5 cellular contexts compared by ENCODE assay signal in genomic region chr6:43882690-43883448, GRCh38.
DNase-seq lines count a peak whose midpoint lies in the region; ATAC-seq, FAIRE-seq and TF ChIP-seq lines count a peak whose summit lies in the region.
"Not testable (repeated sequence)": the region's sequence is repeated elsewhere in the genome, so short reads cannot be mapped to it uniquely, and the experiment has no call there.

No MANE protein-coding gene starts in this region.

- not testable (repeated sequence) for H2AFZ ChIP-seq in K562 (ENCODE audit: low read depth, low read length); neuronal stem cell (ENCODE audit: low read length)

- H3K9me1 ChIP-seq in K562 (ENCODE audit: control insufficient read depth, insufficient read depth, low read length), result not testable (repeated sequence)

- not testable (repeated sequence) for H3K27me3 Mint-ChIP-seq in WTC11 (ENCODE audit: low read depth); endodermal cell (ENCODE audit: insufficient read depth)
- H3K27me3 Mint-ChIP-seq in glutamatergic neuron (ENCODE audit: unreplicated experiment), result peaks cover 13% of the 10 kb centered on the region

- CTCF ChIA-PET in WTC11 (lab: Charles Lee), result interaction anchor here (0.9 kb wide), 1 partner anchor 27 kb away, joined by 3 read pairs; no protein-coding TSS in a partner anchor
- CTCF ChIA-PET in K562 (lab: Yijun Ruan, JAX; ENCODE audit: low intra/inter-chr PET ratio), result not testable (repeated sequence)

- in situ Hi-C loops in K562 (cut with MboI), result not testable (repeated sequence)

- not testable (repeated sequence) for H3K27me3 ChIP-seq in K562 (ENCODE audit: control insufficient read depth in 2 of 2, insufficient read depth in 2 of 2, low read length in 2 of 2); endodermal cell (ENCODE audit: control insufficient read depth, insufficient read depth, low read length, poor library complexity, severe bottlenecking)
- peaks cover 0 to 13% (median 0%) of the 10 kb centered on the region in 3 experiments for H3K27me3 ChIP-seq in neuronal stem cell (ENCODE audit: control insufficient read depth in 3 of 3, insufficient read depth in 3 of 3, low read depth in 1 of 3, low read length in 3 of 3)

- not testable (repeated sequence) for H3K27ac Mint-ChIP-seq in WTC11; glutamatergic neuron (ENCODE audit: unreplicated experiment)
- peak overlapping the region; percentile 42 for H3K27ac Mint-ChIP-seq in endodermal cell

- H2AK5ac ChIP-seq in neuronal stem cell (ENCODE audit: low read depth, low read length), result peak overlapping the region; percentile 82

- TF ChIP-seq POLR2A in K562 (conservative IDR thresholded peaks at IDR 0.05), result not testable (repeated sequence)

- H3K36me3 Mint-ChIP-seq in WTC11; endodermal cell (ENCODE audit: low read depth); glutamatergic neuron (ENCODE audit: unreplicated experiment): not testable (repeated sequence)

- POLR2A ChIA-PET in WTC11 (lab: Charles Lee) (interaction anchor here (1.1 kb wide), 1 partner anchor 18 kb away, joined by 3 read pairs; no protein-coding TSS in a partner anchor), K562 (lab: Yijun Ruan, JAX) (interaction anchor here (1.3 to 1.5 kb wide), 2 partner anchors 7 to 11 kb away, joined by 3 to 4 read pairs; no protein-coding TSS in a partner anchor)

- TF ChIP-seq EP300 in K562 (IDR thresholded peaks at IDR 0.05; ENCODE audit: low read length), result not testable (repeated sequence)

- not testable (repeated sequence) for FAIRE-seq in K562 (lab: Jason Lieb, UNC)

- H2BK120ac ChIP-seq in neuronal stem cell (ENCODE audit: low read depth, low read length), result not testable (repeated sequence)

- H3K4ac ChIP-seq in neuronal stem cell (ENCODE audit: low read length), result not testable (repeated sequence)

- H3K14ac ChIP-seq in neuronal stem cell (ENCODE audit: low read length), result not testable (repeated sequence)

- not testable (repeated sequence) for H3K79me2 ChIP-seq in K562 (ENCODE audit: control insufficient read depth, insufficient read depth, low read length)

- not testable (repeated sequence) for ATAC-seq in WTC11, K562

- H2BK5ac ChIP-seq in neuronal stem cell (ENCODE audit: low read length), result not testable (repeated sequence)

- H3K9ac ChIP-seq in K562 (ENCODE audit: insufficient read depth in 1 of 2, low read depth in 2 of 2, low read length in 2 of 2), result peak overlapping the region in 1 of 2 experiments; percentile 21; a peak in 1 of 4 replicates
- not testable (repeated sequence) for H3K9ac ChIP-seq in endodermal cell (ENCODE audit: extremely low read depth, low read length, poor library complexity, severe bottlenecking); neuronal stem cell (ENCODE audit: low read depth, low read length, poor library complexity)

- not testable (repeated sequence) for H3K79me1 ChIP-seq in neuronal stem cell (ENCODE audit: low read depth, low read length)

- H4K91ac ChIP-seq in neuronal stem cell (ENCODE audit: low read depth, low read length, poor library complexity), result not testable (repeated sequence)

- H3K27ac ChIP-seq in K562 (ENCODE audit: extremely low read depth, low read depth, low read length); endodermal cell (ENCODE audit: low read depth, low read length); neuronal stem cell (replicated peaks; ENCODE audit: low read length): not testable (repeated sequence)

- H3K4me3 ChIP-seq in K562; endodermal cell (ENCODE audit: low read length); neuronal stem cell (ENCODE audit: low read length in 2 of 2): not testable (repeated sequence)

- TF ChIP-seq RAD21 in K562 (CRISPR knock-in tag; conservative IDR thresholded peaks at IDR 0.05 in 1 of 2, IDR thresholded peaks at IDR 0.05 in 1 of 2), result not testable (repeated sequence)

- H3K9me3 Mint-ChIP-seq in WTC11; endodermal cell; glutamatergic neuron (ENCODE audit: unreplicated experiment): not testable (repeated sequence)

- not testable (repeated sequence) for H4K20me1 ChIP-seq in K562 (replicated peaks; ENCODE audit: control insufficient read depth, insufficient read depth, low read length)

- not testable (repeated sequence) for H2BK15ac ChIP-seq in neuronal stem cell (ENCODE audit: low read length)

- not testable (repeated sequence) for H3K36me3 ChIP-seq in K562 (ENCODE audit: control insufficient read depth, insufficient read depth, low read length); endodermal cell (ENCODE audit: control insufficient read depth, insufficient read depth, low read length); neuronal stem cell (replicated peaks in 1 of 2; ENCODE audit: control insufficient read depth in 2 of 2, insufficient read depth in 2 of 2, low read length in 2 of 2)

- not testable (repeated sequence) for H4K8ac ChIP-seq in neuronal stem cell (ENCODE audit: low read depth, low read length)

- not testable (repeated sequence) for H3K4me3 Mint-ChIP-seq in WTC11, endodermal cell
- H3K4me3 Mint-ChIP-seq in glutamatergic neuron (ENCODE audit: unreplicated experiment), result peak overlapping the region; percentile 34

- H2BK12ac ChIP-seq in neuronal stem cell (ENCODE audit: low read length), result not testable (repeated sequence)

- not testable (repeated sequence) for TF ChIP-seq CTCF in WTC11 (IDR thresholded peaks at IDR 0.05); K562 (IDR thresholded peaks at IDR 0.05 in 2 of 3, conservative IDR thresholded peaks at IDR 0.05 in 1 of 3; ENCODE audit: insufficient read depth in 2 of 3, low read depth in 1 of 3, low read length in 3 of 3); endodermal cell (conservative IDR thresholded peaks at IDR 0.05); glutamatergic neuron (IDR thresholded peaks at IDR 0.05; ENCODE audit: partially characterized antibody, unreplicated experiment)

- not testable (repeated sequence) for BruUV-seq in K562 (replicated peaks; lab: Mats Ljungman, UMichigan)

- H3K23ac ChIP-seq in neuronal stem cell (ENCODE audit: low read depth, low read length, poor library complexity), result not testable (repeated sequence)

- H3K4me1 ChIP-seq in K562 (replicated peaks in 1 of 2; ENCODE audit: control insufficient read depth in 2 of 2, insufficient read depth in 2 of 2, low read length in 2 of 2) (peaks cover 18 to 31% of the 10 kb centered on the region in 2 experiments), neuronal stem cell (ENCODE audit: control insufficient read depth in 2 of 2, insufficient read depth in 1 of 2, low read depth in 1 of 2, low read length in 2 of 2) (peaks cover 7 to 11% of the 10 kb centered on the region in 2 donors)
- not testable (repeated sequence) for H3K4me1 ChIP-seq in endodermal cell (ENCODE audit: control insufficient read depth, insufficient read depth, low read length)

- not testable (repeated sequence) for H3K9me3 ChIP-seq in K562 (replicated peaks; ENCODE audit: control insufficient read depth, insufficient read depth, low read depth, low read length); endodermal cell (ENCODE audit: control insufficient read depth, low read length); neuronal stem cell (replicated peaks in 1 of 2; ENCODE audit: control insufficient read depth in 2 of 2, insufficient read depth in 1 of 2, low read depth in 1 of 2, low read length in 2 of 2)

- intact Hi-C loops in K562 (cut with micrococcal nuclease), result not testable (repeated sequence)

- not testable (repeated sequence) for H3K4me2 ChIP-seq in K562 (ENCODE audit: insufficient read depth, low read length); neuronal stem cell (ENCODE audit: insufficient read depth, low read length, poor library complexity, severe bottlenecking)

- peak overlapping the region; percentile 64 for H3K18ac ChIP-seq in neuronal stem cell (ENCODE audit: low read length)

- H3K4me1 Mint-ChIP-seq in WTC11; endodermal cell; glutamatergic neuron (ENCODE audit: low read depth, unreplicated experiment): not testable (repeated sequence)

- DNase-seq in WTC11 (ENCODE audit: low spot score); K562 (ENCODE audit: extremely low read depth in 1 of 4, low spot score in 3 of 4); endodermal cell; glutamatergic neuron; neuronal stem cell (ENCODE audit: low spot score): not testable (repeated sequence)

- WGBS in K562 (ENCODE audit: insufficient coverage, low coverage, missing lambda C conversion rate), result 70% methylated on average over 9 of the region's 9 CpGs
- 90 to 91% methylated on average over 5 to 8 of the region's 9 CpGs for WGBS in endodermal cell (ENCODE audit: insufficient coverage in 1 of 2, insufficient read length in 1 of 2), 2 experiments
- WGBS in neuronal stem cell (ENCODE audit: extremely low coverage in 2 of 2, insufficient read length in 2 of 2, insufficient replicate concordance in 1 of 2), 2 donors, result no CpG with 5 or more reads among the region's 9 CpGs

TF ChIP-seq in WTC11, 78 proteins besides CTCF, POLR2A, EP300 and RAD21:
- TF ChIP-seq GTF2I (CRISPR knock-in tag; conservative IDR thresholded peaks at IDR 0.05), result 0 out of 2 replicates have a peak, but pooled peaks have one; percentile 16

TF ChIP-seq in K562, 482 proteins besides CTCF, POLR2A, EP300 and RAD21:
- peak; percentile 90 for TF ChIP-seq ZNF184 (CRISPR knock-in tag; IDR thresholded peaks at IDR 0.05)
- peak; percentile 91 for TF ChIP-seq BCOR (IDR thresholded peaks at IDR 0.05)
- 0 out of 2 replicates have a peak, but pooled peaks have one; percentile 32 for TF ChIP-seq SP1 (CRISPR knock-in tag; IDR thresholded peaks at IDR 0.05)
- peak; percentile 50 for TF ChIP-seq SMARCA5 (IDR thresholded peaks at IDR 0.05)
- peak; percentile 59; the same call in 1 of the 2 replicates for TF ChIP-seq HDAC2 (IDR thresholded peaks at IDR 0.05)
- TF ChIP-seq KDM1A (IDR thresholded peaks at IDR 0.05), result peak in 1 of 2 experiments; percentile 72; a peak in 2 of 4 replicates
- peak; percentile 96 for TF ChIP-seq ZNF146 (CRISPR knock-in tag; IDR thresholded peaks at IDR 0.05; ENCODE audit: unreplicated experiment)
- peak; percentile 19 for TF ChIP-seq RBM25 (IDR thresholded peaks at IDR 0.05; ENCODE audit: low read depth, low read length, severe bottlenecking)
- TF ChIP-seq ADNP (tag; IDR thresholded peaks at IDR 0.05), result 0 out of 2 replicates have a peak, but pooled peaks have one; percentile 49
